11 cellular contexts compared by ENCODE assay signal in the genomic region with DNA sequence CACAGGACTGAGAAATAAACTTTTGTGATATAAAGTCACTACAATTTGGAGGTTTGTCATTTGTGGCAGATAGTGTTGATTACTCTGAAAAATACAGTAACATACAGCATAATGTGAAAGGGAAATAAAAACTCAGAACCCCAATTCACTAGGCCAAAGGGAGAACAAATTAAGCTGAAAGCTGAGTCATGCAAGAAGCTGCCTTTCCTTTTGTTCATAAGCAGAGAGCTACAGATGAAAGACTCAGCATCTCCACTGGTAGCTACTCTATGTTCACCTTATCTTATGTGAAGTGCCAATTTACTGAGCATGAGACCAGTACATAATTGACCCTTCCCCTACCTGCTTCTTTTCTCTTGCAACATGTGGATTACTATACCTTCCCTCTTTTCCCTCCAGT. TPM values are rescaled to one million over a fixed set of nuclear protein-coding genes. Genes with fewer than 3 reads are reported as not detected.
A peak's percentile ranks its signal among the peaks of the same experiment; 100 is the strongest.
DNase-seq lines count a peak whose midpoint lies in the region; ATAC-seq and TF ChIP-seq lines count a peak whose summit lies in the region.
"Had no signal": no experiment of that assay in that cellular context is flagged by ENCODE, and none has a peak within 500 bp of the region (broad histone marks: within the 10 kb centered on the region; RNA-seq: fewer than 3 reads in every experiment).

No MANE protein-coding gene starts in this region.

- no peak for DNase-seq in Calu3
- DNase-seq in HCT116 (ENCODE audit: low read depth, low spot score) = no peak
- peak; percentile 52 for DNase-seq in adipocyte (ENCODE audit: low read depth)
- peak; percentile 47 for DNase-seq in iris pigment epithelial cell (ENCODE audit: low read depth)
- DNase-seq in H4 (ENCODE audit: low spot score) = no peak
- no peak for DNase-seq in retina
- DNase-seq: CD4-positive, alpha-beta memory T cell; MG63; SW 1271 had no signal

- ATAC-seq in HCT116 (no peak), HG02588 (IDR thresholded peaks at IDR 0.05; ENCODE audit: unreplicated experiment) (no peak), GM21528 (IDR thresholded peaks at IDR 0.05; ENCODE audit: low FRiP score, unreplicated experiment) (no peak)

- TF ChIP-seq POLR2A in HCT116 (IDR thresholded peaks at IDR 0.05; ENCODE audit: borderline replicate concordance, extremely low read depth, insufficient read depth, insufficient read length) = no peak

- no peaks in the 10 kb centered on the region for H3K27me3 Mint-ChIP-seq in Calu3 (ENCODE audit: unreplicated experiment)

- TF ChIP-seq CTCF in Calu3 (IDR thresholded peaks at IDR 0.05; ENCODE audit: unreplicated experiment) (no peak), HCT116 (IDR thresholded peaks at IDR 0.05 in 2 of 3, conservative IDR thresholded peaks at IDR 0.05 in 1 of 3; ENCODE audit: borderline replicate concordance in 1 of 3, insufficient read depth in 1 of 3, low read depth in 2 of 3, low read length in 2 of 3) (no peak)

- H3K79me2 ChIP-seq in HCT116 (ENCODE audit: insufficient read depth, low read length) = no peaks in the 10 kb centered on the region

- peak overlapping the region; percentile 91 for H2AFZ ChIP-seq in HCT116 (ENCODE audit: low read depth, low read length, poor library complexity, severe bottlenecking)

- peaks cover 18% of the 10 kb centered on the region for H3K4me1 Mint-ChIP-seq in Calu3 (ENCODE audit: low read depth, unreplicated experiment)

- H3K4me1 ChIP-seq in HCT116 (ENCODE audit: control insufficient read depth in 1 of 2, insufficient read depth in 2 of 2, low read length in 2 of 2) (peaks cover 18 to 34% of the 10 kb centered on the region in 2 experiments), adipocyte (ENCODE audit: control insufficient read depth, insufficient read depth, low read length) (peaks cover 32% of the 10 kb centered on the region)

- H3K27me3 ChIP-seq in HCT116 (ENCODE audit: insufficient read depth, low read length) (no peaks in the 10 kb centered on the region), adipocyte (replicated peaks; ENCODE audit: control insufficient read depth, insufficient read depth, low read length) (no peaks in the 10 kb centered on the region)
- H3K27me3 ChIP-seq: MG63 had no signal

- no peaks in the 10 kb centered on the region for H3K36me3 Mint-ChIP-seq in Calu3 (ENCODE audit: insufficient read depth, unreplicated experiment)
- H3K36me3 Mint-ChIP-seq: CD4-positive, alpha-beta memory T cell had no signal

- H3K27ac Mint-ChIP-seq in Calu3 (ENCODE audit: unreplicated experiment) = peak overlapping the region; percentile 74

- POLR2A ChIA-PET in HCT116 (lab: Charles Lee) = no interaction called here

- TF ChIP-seq RAD21 in HCT116 (IDR thresholded peaks at IDR 0.05; ENCODE audit: low read depth) = no peak

- BruUV-seq in Calu3 (replicated peaks; lab: Mats Ljungman, UMichigan) (no TSS peak), HCT116 (replicated peaks; lab: Mats Ljungman, UMichigan) (no TSS peak)

- H3K27ac ChIP-seq in HCT116 (ENCODE audit: low read depth, low read length) = no peak overlapping the region

- no peak overlapping the region for H3K9ac ChIP-seq in HCT116 (ENCODE audit: low read length)
- peak overlapping the region; percentile 76 for H3K9ac ChIP-seq in adipocyte (ENCODE audit: low read length)

- no peaks in the 10 kb centered on the region for H4K20me1 ChIP-seq in HCT116 (ENCODE audit: insufficient read depth)

- no peaks in the 10 kb centered on the region for H3K9me3 Mint-ChIP-seq in Calu3 (ENCODE audit: low read depth, unreplicated experiment)
- H3K9me3 Mint-ChIP-seq: CD4-positive, alpha-beta memory T cell had no signal

- CTCF ChIA-PET in Calu3 (lab: Charles Lee) = interaction anchor here (1.0 to 1.9 kb wide), 2 partner anchors 11 to 576 kb away, joined by 4 to 7 read pairs; no protein-coding TSS in a partner anchor
- CTCF ChIA-PET in HCT116 (lab: Charles Lee) = no interaction called here

- intact Hi-C loops in Calu3 (cut with micrococcal nuclease; ENCODE audit: unreplicated experiment) (no loop called here), HCT116 (cut with micrococcal nuclease) (loop anchor here (10.0 kb wide), 1 partner anchor 728 kb away; no protein-coding TSS in a partner anchor)

- no peaks in the 10 kb centered on the region for H3K36me3 ChIP-seq in HCT116 (ENCODE audit: control insufficient read depth in 1 of 2, insufficient read depth in 2 of 2, low read length in 2 of 2)
- no peaks in the 10 kb centered on the region for H3K36me3 ChIP-seq in adipocyte (ENCODE audit: control insufficient read depth, insufficient read depth, low read length, severe bottlenecking)
- H3K36me3 ChIP-seq: MG63 had no signal

- RAD21 ChIA-PET in HCT116 (lab: Charles Lee; ENCODE audit: low non-redundant PET in 1 of 2, low total read pairs in 2 of 2, uncharacterized antibody in 2 of 2, unreplicated experiment in 2 of 2) = interaction anchor here in 1 of 2 experiments (0.5 kb wide), 1 partner anchor 100 kb away, joined by 8 read pairs; no protein-coding TSS in a partner anchor

- peak overlapping the region; percentile 70 for H3K4me2 ChIP-seq in HCT116 (ENCODE audit: low read length)

- H3K9me2 ChIP-seq in HCT116 (ENCODE audit: insufficient read depth) = no peaks in the 10 kb centered on the region

- H3K9me3 ChIP-seq in HCT116 (ENCODE audit: control insufficient read depth in 1 of 2, insufficient read depth in 1 of 2, low read depth in 1 of 2, low read length in 2 of 2) (no peaks in the 10 kb centered on the region), adipocyte (ENCODE audit: control insufficient read depth, low read length) (no peaks in the 10 kb centered on the region)

- H3K4me3 ChIP-seq in HCT116 (replicated peaks in 1 of 2; ENCODE audit: low read depth in 1 of 2, low read length in 2 of 2) = peak overlapping the region in 1 of 2 experiments; percentile 16; a peak in 1 of 4 replicates
- H3K4me3 ChIP-seq in adipocyte (ENCODE audit: low read length) = peak overlapping the region; percentile 68
- H3K4me3 ChIP-seq: MG63 had no signal

- peak overlapping the region; percentile 20 for H3K4me3 Mint-ChIP-seq in Calu3 (ENCODE audit: low read depth, unreplicated experiment)
- H3K4me3 Mint-ChIP-seq: CD4-positive, alpha-beta memory T cell had no signal

TF ChIP-seq in HCT116, 20 proteins besides CTCF, POLR2A, EP300 and RAD21:
- 0 out of 2 replicates have a peak, but pooled peaks have one; percentile 12 for TF ChIP-seq FOSL1 (IDR thresholded peaks at IDR 0.05; ENCODE audit: low read depth)
- no peak for TF ChIP-seq ZFX (IDR thresholded peaks at IDR 0.05)

RNA-seq across cellular contexts. Expression of a gene that starts 19.3 kb away (rescaled TPM):
- 131 and 135 TPM in 2 replicates for total RNA-seq in Calu3 (2022)
- total RNA-seq in HCT116 (2021; ENCODE audit: unreplicated experiment) = 88.7 TPM
- 75.8 and 94.9 TPM in 2 replicates for polyA plus RNA-seq in HCT116 (2012)
- 42.8 and 49.1 TPM in 2 replicates for total RNA-seq in H4 (2014; rRNA removed; shearing (Covaris generic))

RNA-seq across cellular contexts. Expression of a gene that starts 34.7 kb away (rescaled TPM):
- total RNA-seq in Calu3 (2022) = 55.2 and 65.8 TPM in 2 replicates
- 31.5 TPM for total RNA-seq in HCT116 (2021; ENCODE audit: unreplicated experiment)
- 16.5 and 19.1 TPM in 2 replicates for polyA plus RNA-seq in HCT116 (2012)
- 10.4 and 12.4 TPM in 2 replicates for total RNA-seq in H4 (2014; rRNA removed; shearing (Covaris generic))

Comparison
In these comparisons a context has a peak if more than half of its experiments do, and no peak if none do; other contexts are left out.
1. DNase-seq: peak in adipocyte (single experiment) and iris pigment epithelial cell (single experiment); none in Calu3 (single experiment), HCT116 (single experiment), H4 (single experiment) and retina (single experiment).